ENCODE assay signal across 10 cellular contexts in the genomic region with DNA sequence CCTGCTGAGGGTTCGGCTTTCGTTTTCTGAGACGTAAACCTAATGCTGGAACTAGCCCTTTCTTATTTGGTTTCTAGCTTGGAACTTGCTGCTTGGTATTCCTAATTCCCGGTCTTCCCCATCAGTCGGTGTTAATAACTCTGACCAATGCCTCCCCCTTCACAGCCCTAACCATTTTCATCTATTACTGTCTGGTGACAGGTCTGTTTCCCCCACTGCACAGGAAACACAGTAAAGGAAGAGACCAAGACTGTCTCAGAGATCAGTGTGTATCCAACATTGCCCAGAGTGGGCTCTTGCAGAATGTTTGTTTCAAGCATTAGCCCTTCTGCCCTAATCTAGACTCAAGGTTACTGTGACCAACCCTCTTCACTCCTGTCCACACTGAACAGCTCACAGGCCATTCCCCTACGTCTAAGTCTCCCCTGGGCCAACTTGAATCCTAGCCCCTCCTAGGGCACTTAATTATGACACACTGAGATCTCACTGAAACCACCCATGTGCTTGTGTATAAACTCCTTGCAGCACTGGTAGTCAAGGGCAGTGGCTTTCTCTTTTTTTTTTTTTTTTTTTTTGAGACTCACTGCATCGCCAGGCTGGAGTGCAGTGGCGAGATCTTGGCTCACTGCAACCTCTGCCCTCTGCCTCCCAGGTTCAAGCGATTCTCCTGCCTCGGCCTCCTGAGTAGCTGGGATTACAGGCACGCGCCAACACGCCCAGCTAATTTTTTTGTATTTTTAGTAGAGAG. TPM values are rescaled to one million over a fixed set of nuclear protein-coding genes. Genes with fewer than 3 reads are reported as not detected.
DNase-seq lines count a peak whose midpoint lies in the region; ATAC-seq and TF ChIP-seq lines count a peak whose summit lies in the region.
"Had no signal": no experiment of that assay in that cellular context is flagged by ENCODE, and none has a peak within 500 bp of the region (broad histone marks: within the 10 kb centered on the region; RNA-seq: fewer than 3 reads in every experiment).

No MANE protein-coding gene starts in this region.

- ATAC-seq in right cardiac atrium: no peak
- ATAC-seq in left ventricle myocardium superior: no peak
- no peak for ATAC-seq in activated naive CD4-positive, alpha-beta T cell treated with anti-CD3 and anti-CD28 coated beads, Interleukin-2, amount 50 U/mL, for 72 hours

- TF ChIP-seq POLR2A in vagina (IDR thresholded peaks at IDR 0.05): no peak

- H3K36me3 Mint-ChIP-seq in activated naive CD4-positive, alpha-beta T cell treated with anti-CD3 and anti-CD28 coated beads, Interleukin-2, amount 50 U/mL, for 72 hours: peaks cover 7 to 12% of the 10 kb centered on the region in 2 donors

- H3K27ac ChIP-seq in right cardiac atrium (ENCODE audit: low read length): peak overlapping the region; percentile 30
- peak overlapping the region; percentile 97 for H3K27ac ChIP-seq in mesodermal cell (ENCODE audit: low read depth, low read length, severe bottlenecking)
- H3K27ac ChIP-seq in vagina: peak overlapping the region; percentile 98

- no peak overlapping the region for H3K4me3 ChIP-seq in right cardiac atrium (ENCODE audit: low read length)
- no peak overlapping the region for H3K4me3 ChIP-seq in mesodermal cell (ENCODE audit: extremely low read depth, insufficient read depth, low read length, poor library complexity, severe bottlenecking)
- H3K4me3 ChIP-seq in vagina: peak overlapping the region in 1 of 2 donors; percentile 85

- H3K4me1 ChIP-seq in right cardiac atrium (ENCODE audit: control insufficient read depth, insufficient read depth, low read length) (peaks cover 3% of the 10 kb centered on the region), mesodermal cell (ENCODE audit: control insufficient read depth, insufficient read depth, low read length, poor library complexity, severe bottlenecking) (peaks cover 24% of the 10 kb centered on the region), vagina (peaks cover 37% of the 10 kb centered on the region)

- intact Hi-C loops in right cardiac atrium (cut with DNase I): no loop called here
- intact Hi-C loops in left ventricle myocardium superior (cut with micrococcal nuclease): no loop called here
- intact Hi-C loops in vagina (cut with DNase I): no loop called here

- peak overlapping the region; percentile 99 to 100 for H3K27ac Mint-ChIP-seq in activated naive CD4-positive, alpha-beta T cell treated with anti-CD3 and anti-CD28 coated beads, Interleukin-2, amount 50 U/mL, for 72 hours

- peaks cover 9% of the 10 kb centered on the region for H3K36me3 ChIP-seq in mesodermal cell (ENCODE audit: control insufficient read depth, insufficient read depth, low read length)
- H3K36me3 ChIP-seq in vagina: no peaks in the 10 kb centered on the region

- H3K27me3 ChIP-seq in right cardiac atrium (ENCODE audit: control insufficient read depth, insufficient read depth) (no peaks in the 10 kb centered on the region), vagina (no peaks in the 10 kb centered on the region)

- 77% methylated on average over 13 of the region's 13 CpGs for WGBS in right cardiac atrium
- WGBS in mesodermal cell (ENCODE audit: insufficient coverage in 2 of 2), 2 experiments: 96 to 97% methylated on average over 11 of the region's 13 CpGs

- TF ChIP-seq CTCF in vagina (IDR thresholded peaks at IDR 0.05): no peak

- H3K9me3 ChIP-seq in right cardiac atrium (ENCODE audit: control insufficient read depth, low read length): no peaks in the 10 kb centered on the region
- H3K9me3 ChIP-seq in mesodermal cell (ENCODE audit: control insufficient read depth, low read length): no peaks in the 10 kb centered on the region
- no peaks in the 10 kb centered on the region for H3K9me3 ChIP-seq in vagina

- H3K9me3 Mint-ChIP-seq in activated naive CD4-positive, alpha-beta T cell treated with anti-CD3 and anti-CD28 coated beads, Interleukin-2, amount 50 U/mL, for 72 hours: no peaks in the 10 kb centered on the region

- DNase-seq in right cardiac atrium (no peak), left ventricle myocardium superior (no peak), vagina (ENCODE audit: extremely low spot score in 2 of 2) (no peak), NCI-H510A treated with DMSO at 0.1 percent for 48 hours (lab: John Stamatoyannopoulos, UW) (no peak), DMS79 (lab: John Stamatoyannopoulos, UW) (no peak)
- DNase-seq in activated naive CD4-positive, alpha-beta T cell treated with anti-CD3 and anti-CD28 coated beads, Interleukin-2, amount 50 U/mL, for 72 hours (ENCODE audit: low spot score in 2 of 2): no peak
- DNase-seq in activated CD4-positive, CD25-positive, alpha-beta regulatory T cell (lab: John Stamatoyannopoulos, UW): no peak
- DNase-seq: central memory CD4-positive, alpha-beta T cell; NCI-H2107 had no signal

RNA-seq across cellular contexts. Expression of a gene that starts 1.7 kb away (rescaled TPM):
- total RNA-seq in right cardiac atrium (100 to 1,000 TPM; 119 to 131 (median 125) TPM), left ventricle myocardium superior (135 TPM), vagina (105 TPM)
- 94.9 TPM for polyA plus RNA-seq in right cardiac atrium
- 100 to 1,000 TPM; 171 to 214 TPM for total RNA-seq in activated naive CD4-positive, alpha-beta T cell treated with anti-CD3 and anti-CD28 coated beads, Interleukin-2, amount 50 U/mL, for 72 hours
- 83.6 TPM for polyA plus RNA-seq in mesodermal cell (2013, experiment 1 of 2)
- polyA plus RNA-seq in mesodermal cell (2013, experiment 2 of 2): 87.2 TPM

Comparison
In these comparisons a context has a peak if more than half of its experiments do, and no peak if none do; other contexts are left out.
1. H3K27ac ChIP-seq: peak in every context shown above with its lines; median percentile 98 in vagina; 97 in mesodermal cell; 30 in right cardiac atrium.